18 cellular contexts compared by ENCODE assay signal in the genomic region with DNA sequence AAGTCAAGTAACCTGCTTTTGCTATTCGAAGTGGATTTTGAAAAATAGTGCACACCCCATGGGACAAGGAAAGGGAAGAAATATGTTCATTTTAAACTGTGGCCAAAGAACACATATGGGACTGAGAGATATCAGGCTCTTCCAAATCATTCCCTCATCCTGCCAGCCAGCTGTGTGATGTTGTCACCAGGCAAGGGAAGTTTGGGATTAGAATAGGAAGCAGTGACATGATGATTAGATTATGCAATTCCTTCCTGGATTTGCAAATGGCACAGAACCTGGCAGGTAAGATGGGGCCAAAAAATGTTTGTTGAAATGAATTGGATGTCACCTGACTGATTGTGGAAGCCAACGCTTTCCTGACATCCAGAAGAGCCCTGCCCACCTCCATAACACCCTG. TPM values are rescaled to one million over a fixed set of nuclear protein-coding genes. Genes with fewer than 3 reads are reported as not detected.
"Had no signal": no experiment of that assay in that cellular context is flagged by ENCODE, and none has a peak within 500 bp of the region (broad histone marks: within the 10 kb centered on the region; RNA-seq: fewer than 3 reads in every experiment).

No MANE protein-coding gene starts in this region.

- H3K9ac ChIP-seq: parathyroid adenoma had no signal

- H3K27ac ChIP-seq: coronary artery, lower lobe of right lung, neutrophil, parathyroid adenoma, right lobe of liver, stomach, thyroid gland, vagina had no signal

- H3K9me3 ChIP-seq: lower lobe of right lung, neutrophil, right lobe of liver, stomach, thyroid gland, vagina had no signal

- H3K4me3 ChIP-seq: coronary artery, lower lobe of right lung, right lobe of liver, smooth muscle cell, stomach, thyroid gland, vagina had no signal

- DNase-seq: dermis blood vessel endothelial cell; head of caudate nucleus; left ventricle myocardium superior; lower lobe of right lung; right lobe of liver; stimulated activated CD4-positive, alpha-beta T cell treated with anti-CD3 and anti-CD28 coated beads, Interleukin-12 subunit alpha, Interleukin-12 subunit beta, amount 100 ng/mL, for 4 hours; stimulated activated CD4-positive, alpha-beta T cell treated with anti-CD3 and anti-CD28 coated beads, Interleukin-4, amount 100 ng/mL, for 1 hour; stimulated activated CD8-positive, alpha-beta memory T cell treated with anti-CD3 and anti-CD28 coated beads, Interleukin-4, amount 100 ng/mL, for 48 hours; stimulated activated naive CD4-positive, alpha-beta T cell treated with Interleukin-2 at 50 U/mL for 16 hours; stomach; trophoblast cell had no signal

- H3K36me3 ChIP-seq: lower lobe of right lung, neutrophil, right lobe of liver, stomach, thyroid gland, vagina had no signal

- H3K27me3 ChIP-seq: right lobe of liver, thyroid gland, vagina had no signal

- H3K4me2 ChIP-seq: smooth muscle cell had no signal

- ATAC-seq: left ventricle myocardium superior, lower lobe of right lung, right lobe of liver had no signal

RNA-seq across cellular contexts. Expression of a gene that starts 4.9 kb away (rescaled TPM):
- total RNA-seq: naive thymus-derived CD8-positive, alpha-beta T cell had no signal
